In the genomic region with DNA sequence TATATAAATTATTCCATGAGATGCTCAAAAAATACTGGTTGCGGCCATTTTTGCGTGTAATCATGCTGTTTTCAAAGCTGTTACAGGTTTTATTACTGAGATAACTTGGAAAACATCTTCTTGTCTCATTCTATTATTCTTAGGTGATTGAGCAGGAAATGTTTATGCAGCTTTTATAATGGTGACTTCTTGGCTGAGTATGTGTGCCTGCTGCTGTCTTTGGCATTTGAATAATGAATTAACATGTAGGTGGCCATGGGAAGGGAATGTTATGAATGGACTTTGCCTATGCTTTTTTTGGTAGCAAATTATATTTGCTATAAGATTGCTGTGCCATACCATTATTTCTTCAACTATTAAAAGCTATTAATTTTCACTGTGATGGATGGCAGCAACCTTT, we compare ENCODE assay signal across 1 cellular context.
TF ChIP-seq lines count a peak whose summit lies in the region.

No MANE protein-coding gene starts in this region.

TF ChIP-seq in neural cell, 6 proteins besides CTCF, POLR2A, EP300 and RAD21:
- TF ChIP-seq, protein P1, sequence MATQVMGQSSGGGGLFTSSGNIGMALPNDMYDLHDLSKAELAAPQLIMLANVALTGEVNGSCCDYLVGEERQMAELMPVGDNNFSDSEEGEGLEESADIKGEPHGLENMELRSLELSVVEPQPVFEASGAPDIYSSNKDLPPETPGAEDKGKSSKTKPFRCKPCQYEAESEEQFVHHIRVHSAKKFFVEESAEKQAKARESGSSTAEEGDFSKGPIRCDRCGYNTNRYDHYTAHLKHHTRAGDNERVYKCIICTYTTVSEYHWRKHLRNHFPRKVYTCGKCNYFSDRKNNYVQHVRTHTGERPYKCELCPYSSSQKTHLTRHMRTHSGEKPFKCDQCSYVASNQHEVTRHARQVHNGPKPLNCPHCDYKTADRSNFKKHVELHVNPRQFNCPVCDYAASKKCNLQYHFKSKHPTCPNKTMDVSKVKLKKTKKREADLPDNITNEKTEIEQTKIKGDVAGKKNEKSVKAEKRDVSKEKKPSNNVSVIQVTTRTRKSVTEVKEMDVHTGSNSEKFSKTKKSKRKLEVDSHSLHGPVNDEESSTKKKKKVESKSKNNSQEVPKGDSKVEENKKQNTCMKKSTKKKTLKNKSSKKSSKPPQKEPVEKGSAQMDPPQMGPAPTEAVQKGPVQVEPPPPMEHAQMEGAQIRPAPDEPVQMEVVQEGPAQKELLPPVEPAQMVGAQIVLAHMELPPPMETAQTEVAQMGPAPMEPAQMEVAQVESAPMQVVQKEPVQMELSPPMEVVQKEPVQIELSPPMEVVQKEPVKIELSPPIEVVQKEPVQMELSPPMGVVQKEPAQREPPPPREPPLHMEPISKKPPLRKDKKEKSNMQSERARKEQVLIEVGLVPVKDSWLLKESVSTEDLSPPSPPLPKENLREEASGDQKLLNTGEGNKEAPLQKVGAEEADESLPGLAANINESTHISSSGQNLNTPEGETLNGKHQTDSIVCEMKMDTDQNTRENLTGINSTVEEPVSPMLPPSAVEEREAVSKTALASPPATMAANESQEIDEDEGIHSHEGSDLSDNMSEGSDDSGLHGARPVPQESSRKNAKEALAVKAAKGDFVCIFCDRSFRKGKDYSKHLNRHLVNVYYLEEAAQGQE (IDR thresholded peaks at IDR 0.05; ENCODE audit: borderline replicate concordance), result no peak
- TF ChIP-seq MXI1 (conservative IDR thresholded peaks at IDR 0.05; ENCODE audit: poor library complexity, severe bottlenecking), result no peak
- TF ChIP-seq SMC3 (conservative IDR thresholded peaks at IDR 0.05; ENCODE audit: poor library complexity), result no peak
- TF ChIP-seq EZH2 (IDR thresholded peaks at IDR 0.05; ENCODE audit: borderline replicate concordance, insufficient read depth, low read length, poor library complexity, severe bottlenecking), result no peak
- no peak for TF ChIP-seq TAF1 (IDR thresholded peaks at IDR 0.05; ENCODE audit: low read depth)
- no peak for TF ChIP-seq POLR2AphosphoS5 (IDR thresholded peaks at IDR 0.05)
